ENCODE assay signal across 8 cellular contexts in the genomic region with DNA sequence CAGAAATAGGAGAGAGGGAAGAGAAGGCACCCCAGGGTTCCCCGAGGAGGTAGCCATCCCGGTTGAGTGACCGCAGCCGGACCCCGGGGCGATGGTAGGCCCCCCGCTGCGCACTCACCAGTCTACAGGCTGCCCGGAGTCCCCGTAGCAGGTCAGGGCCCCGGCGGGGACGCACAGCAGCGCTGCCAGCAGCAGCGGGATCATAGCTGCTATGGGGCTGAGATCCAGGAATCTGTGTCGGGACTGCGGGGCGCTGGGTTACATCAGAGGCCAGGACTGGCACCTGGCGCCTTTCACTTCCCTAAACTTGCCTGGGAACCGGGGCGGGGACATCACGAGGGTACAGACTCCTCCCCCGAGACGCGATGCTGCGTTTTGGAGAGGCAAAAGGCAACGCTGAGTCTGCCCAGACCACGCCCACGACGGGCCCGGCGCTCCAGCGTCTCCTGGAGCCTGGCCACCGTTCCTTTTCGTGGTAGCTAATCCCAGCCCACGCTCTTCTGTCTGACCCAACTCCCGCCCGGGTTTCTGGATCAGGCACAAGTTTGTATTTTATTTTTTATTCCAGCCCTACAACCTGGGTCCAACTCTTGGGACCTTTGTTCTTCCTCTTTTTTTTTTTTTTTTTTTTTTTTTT. TPM values are rescaled to one million over a fixed set of nuclear protein-coding genes. Genes with fewer than 3 reads are reported as not detected.
DNase-seq lines count a peak whose midpoint lies in the region; ATAC-seq and TF ChIP-seq lines count a peak whose summit lies in the region.

A gene with protein sequence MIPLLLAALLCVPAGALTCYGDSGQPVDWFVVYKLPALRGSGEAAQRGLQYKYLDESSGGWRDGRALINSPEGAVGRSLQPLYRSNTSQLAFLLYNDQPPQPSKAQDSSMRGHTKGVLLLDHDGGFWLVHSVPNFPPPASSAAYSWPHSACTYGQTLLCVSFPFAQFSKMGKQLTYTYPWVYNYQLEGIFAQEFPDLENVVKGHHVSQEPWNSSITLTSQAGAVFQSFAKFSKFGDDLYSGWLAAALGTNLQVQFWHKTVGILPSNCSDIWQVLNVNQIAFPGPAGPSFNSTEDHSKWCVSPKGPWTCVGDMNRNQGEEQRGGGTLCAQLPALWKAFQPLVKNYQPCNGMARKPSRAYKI (minus strand): TSS at position 278 of the 637 bp plus-strand sequence. CDS start 74 bp downstream, at position 204.

- peaks cover 25% of the 10 kb centered on the region for H3K4me1 Mint-ChIP-seq in activated naive CD8-positive, alpha-beta T cell treated with anti-CD3 and anti-CD28 coated beads for 36 hours
- no peaks in the 10 kb centered on the region for H3K4me1 Mint-ChIP-seq in glutamatergic neuron (ENCODE audit: low read depth, unreplicated experiment)
- peaks cover 15% of the 10 kb centered on the region for H3K4me1 Mint-ChIP-seq in osteocyte (ENCODE audit: unreplicated experiment)

- H3K4me1 ChIP-seq in thymus (ENCODE audit: control insufficient read depth, insufficient read depth, low read length) = peaks cover 12% of the 10 kb centered on the region

- H3K27me3 ChIP-seq in thymus (ENCODE audit: control insufficient read depth, insufficient read depth) = peaks cover 20% of the 10 kb centered on the region

- peak; percentile 77 for ATAC-seq in HG02571 (IDR thresholded peaks at IDR 0.05; ENCODE audit: unreplicated experiment)

- peak within 1 kb of the TSS; percentile 88 for H3K4me3 ChIP-seq in thymus (ENCODE audit: low read length)

- TF ChIP-seq CTCF in glutamatergic neuron (IDR thresholded peaks at IDR 0.05; ENCODE audit: partially characterized antibody, unreplicated experiment) (no peak), osteocyte (IDR thresholded peaks at IDR 0.05) (no peak)

- H3K27me3 Mint-ChIP-seq in activated naive CD8-positive, alpha-beta T cell treated with anti-CD3 and anti-CD28 coated beads for 36 hours = no peaks in the 10 kb centered on the region
- peaks cover 6% of the 10 kb centered on the region for H3K27me3 Mint-ChIP-seq in glutamatergic neuron (ENCODE audit: unreplicated experiment)
- H3K27me3 Mint-ChIP-seq in osteocyte (ENCODE audit: unreplicated experiment) = peaks cover 11% of the 10 kb centered on the region

- peak within 1 kb of the TSS; percentile 91 for H3K4me3 Mint-ChIP-seq in activated naive CD8-positive, alpha-beta T cell treated with anti-CD3 and anti-CD28 coated beads for 36 hours
- peak within 1 kb of the TSS; percentile 90 for H3K4me3 Mint-ChIP-seq in glutamatergic neuron (ENCODE audit: unreplicated experiment)
- peak within 1 kb of the TSS; percentile 83 for H3K4me3 Mint-ChIP-seq in osteocyte (ENCODE audit: unreplicated experiment)

- peaks cover 16% of the 10 kb centered on the region for H3K36me3 ChIP-seq in thymus (ENCODE audit: control insufficient read depth, insufficient read depth)

- peak within 1 kb of the TSS; percentile 85 for H3K27ac Mint-ChIP-seq in activated naive CD8-positive, alpha-beta T cell treated with anti-CD3 and anti-CD28 coated beads for 36 hours
- H3K27ac Mint-ChIP-seq in glutamatergic neuron (ENCODE audit: unreplicated experiment) (peak within 1 kb of the TSS; percentile 52), osteocyte (ENCODE audit: unreplicated experiment) (peak within 1 kb of the TSS; percentile 86)

- H3K9me3 Mint-ChIP-seq in activated naive CD8-positive, alpha-beta T cell treated with anti-CD3 and anti-CD28 coated beads for 36 hours = peaks cover 4% of the 10 kb centered on the region
- H3K9me3 Mint-ChIP-seq in glutamatergic neuron (ENCODE audit: unreplicated experiment) = peaks cover 1% of the 10 kb centered on the region
- H3K9me3 Mint-ChIP-seq in osteocyte (ENCODE audit: unreplicated experiment) = no peaks in the 10 kb centered on the region

- H3K9me3 ChIP-seq in thymus (ENCODE audit: control insufficient read depth) = peaks cover 3% of the 10 kb centered on the region

- H3K27ac ChIP-seq in thymus (ENCODE audit: low read depth) = peak within 1 kb of the TSS; percentile 77

- H3K36me3 Mint-ChIP-seq in activated naive CD8-positive, alpha-beta T cell treated with anti-CD3 and anti-CD28 coated beads for 36 hours = peaks cover 7% of the 10 kb centered on the region
- H3K36me3 Mint-ChIP-seq in glutamatergic neuron (ENCODE audit: unreplicated experiment) (no peaks in the 10 kb centered on the region), osteocyte (ENCODE audit: unreplicated experiment) (peaks cover 8% of the 10 kb centered on the region)

- DNase-seq in GM04503 (ENCODE audit: low read depth) (peak; percentile 71), NCI-H1092 (lab: John Stamatoyannopoulos, UW) (peak; percentile 91), SKM-1 treated with dmso at 0.1 percent for 144 hours (lab: John Stamatoyannopoulos, UW; ENCODE audit: unreplicated experiment) (peak; percentile 94), glutamatergic neuron (peak; percentile 86), osteocyte (ENCODE audit: extremely low spot score, unreplicated experiment) (peak; percentile 95)
- DNase-seq in activated naive CD8-positive, alpha-beta T cell treated with anti-CD3 and anti-CD28 coated beads for 36 hours = peak; percentile 93

- under 1% methylated on average over 38 of the region's 38 CpGs for WGBS in thymus

RNA-seq across cellular contexts. Expression of the gene that starts here (rescaled TPM):
- total RNA-seq in activated naive CD8-positive, alpha-beta T cell treated with anti-CD3 and anti-CD28 coated beads for 36 hours = 10 to 100 TPM; 21.5 to 22.2 TPM
- total RNA-seq in glutamatergic neuron (ENCODE audit: unreplicated experiment) (7.9 TPM), osteocyte (47.3 and 57.0 TPM in 2 replicates)
- 20.8 TPM for polyA plus RNA-seq in thymus

Comparison
In these comparisons a context has a peak if more than half of its experiments do, and no peak if none do; other contexts are left out.
1. Peak in every context shown above with its lines: DNase-seq, ATAC-seq, H3K4me3 ChIP-seq and H3K27ac ChIP-seq.